In genomic region chr9:10005206-10005605, GRCh38 we compare ENCODE assay signal across 18 cellular contexts.
"Had no signal": no experiment of that assay in that cellular context is flagged by ENCODE, and none has a peak within 500 bp of the region (broad histone marks: within the 10 kb centered on the region; RNA-seq: fewer than 3 reads in every experiment).

No MANE protein-coding gene starts in this region.

- ATAC-seq: left lung, upper lobe of right lung had no signal

- H3K4me3 Mint-ChIP-seq: activated CD4-positive, alpha-beta T cell treated with anti-CD3 and anti-CD28 coated beads, Interleukin-2, amount 10 ng/mL, durations not matched to agents 7 days and 5 days; activated naive CD8-positive, alpha-beta T cell; nephron had no signal

- H3K4me1 Mint-ChIP-seq: activated CD4-positive, alpha-beta T cell treated with anti-CD3 and anti-CD28 coated beads, Interleukin-2, amount 10 ng/mL, durations not matched to agents 7 days and 5 days had no signal

- H3K9me3 Mint-ChIP-seq: activated CD4-positive, alpha-beta T cell treated with anti-CD3 and anti-CD28 coated beads, Interleukin-2, amount 10 ng/mL, durations not matched to agents 7 days and 5 days; nephron had no signal

- H3K27ac Mint-ChIP-seq: activated CD4-positive, alpha-beta T cell treated with anti-CD3 and anti-CD28 coated beads, Interleukin-2, amount 10 ng/mL, durations not matched to agents 7 days and 5 days; activated naive CD8-positive, alpha-beta T cell; nephron had no signal

- H3K27me3 ChIP-seq: left lung, upper lobe of right lung had no signal

- H3K4me1 ChIP-seq: left lung, upper lobe of right lung had no signal

- H3K27me3 Mint-ChIP-seq: activated CD4-positive, alpha-beta T cell treated with anti-CD3 and anti-CD28 coated beads, Interleukin-2, amount 10 ng/mL, durations not matched to agents 7 days and 5 days; activated naive CD8-positive, alpha-beta T cell had no signal

- H3K4me3 ChIP-seq: cardiac muscle cell, left lung, upper lobe of right lung had no signal

- DNase-seq: activated CD4-positive, alpha-beta T cell treated with anti-CD3 and anti-CD28 coated beads, Interleukin-2, amount 10 ng/mL, durations not matched to agents 7 days and 5 days; amygdala; dermis blood vessel endothelial cell; effector memory CD4-positive, alpha-beta T cell; foreskin melanocyte; hypothalamus; kidney; left lung; midbrain; occipital lobe; stimulated activated CD4-positive, alpha-beta T cell treated with anti-CD3 and anti-CD28 coated beads, Interleukin-12 subunit alpha, Interleukin-12 subunit beta, amount 100 ng/mL, for 4 hours; stimulated activated CD4-positive, alpha-beta T cell treated with anti-CD3 and anti-CD28 coated beads, Interleukin-1b, Interleukin-23, amount 100 ng/mL, for 48 hours; stimulated activated CD8-positive, alpha-beta memory T cell treated with anti-CD3 and anti-CD28 coated beads, Interleukin-4, amount 100 ng/mL, for 48 hours; stimulated activated naive CD4-positive, alpha-beta T cell; upper lobe of right lung had no signal

- H3K36me3 Mint-ChIP-seq: activated naive CD8-positive, alpha-beta T cell had no signal

- H3K9me3 ChIP-seq: left lung, upper lobe of right lung had no signal

- H3K27ac ChIP-seq: cardiac muscle cell, left lung, upper lobe of right lung had no signal

- H3K36me3 ChIP-seq: cardiac muscle cell, left lung, upper lobe of right lung had no signal
